Comparison of ENCODE assay signal across 8 cellular contexts in genomic region chr13:52651880-52652169, GRCh38. TPM values are rescaled to one million over a fixed set of nuclear protein-coding genes. Genes with fewer than 3 reads are reported as not detected.
A peak's percentile ranks its signal among the peaks of the same experiment; 100 is the strongest.
DNase-seq lines count a peak whose midpoint lies in the region; ATAC-seq and TF ChIP-seq lines count a peak whose summit lies in the region.

No MANE protein-coding gene starts in this region.

- H3K27ac ChIP-seq in subcutaneous abdominal adipose tissue (ENCODE audit: low read depth, low read length): peak overlapping the region; percentile 99

- H3K27ac Mint-ChIP-seq in endothelial cell (ENCODE audit: unreplicated experiment): no peak overlapping the region

- peak overlapping the region; percentile 85 to 96 (median 93) for H3K4me3 ChIP-seq in subcutaneous abdominal adipose tissue (ENCODE audit: low read depth in 1 of 5, low read length in 5 of 5)

- H3K36me3 ChIP-seq in subcutaneous abdominal adipose tissue (ENCODE audit: control insufficient read depth in 5 of 5, insufficient read depth in 5 of 5, low read length in 5 of 5): peaks cover 3 to 11% (median 4%) of the 10 kb centered on the region in 5 donors

- no peaks in the 10 kb centered on the region for H3K9me3 ChIP-seq in subcutaneous abdominal adipose tissue (ENCODE audit: control insufficient read depth in 5 of 5, low read length in 5 of 5)

- DNase-seq in DMS 273 (lab: John Stamatoyannopoulos, UW; ENCODE audit: unreplicated experiment) (peak; percentile 85), DMS 273 treated with DMSO at 0.1 percent for 48 hours (lab: John Stamatoyannopoulos, UW) (no peak), hepatic stellate cell (ENCODE audit: low spot score) (peak; percentile 37), putamen (ENCODE audit: low spot score) (no peak), endothelial cell (ENCODE audit: low spot score) (no peak)

- H3K4me3 Mint-ChIP-seq in endothelial cell (ENCODE audit: unreplicated experiment): no peak overlapping the region

- H3K9me3 Mint-ChIP-seq in endothelial cell (ENCODE audit: unreplicated experiment): no peaks in the 10 kb centered on the region

- peaks cover 13% of the 10 kb centered on the region for H3K36me3 Mint-ChIP-seq in endothelial cell (ENCODE audit: low read depth, unreplicated experiment)

- ATAC-seq in HG02885 (IDR thresholded peaks at IDR 0.05; ENCODE audit: poor library complexity, unreplicated experiment) (peak; percentile 11), SK-N-SH treated with all-trans-retinoic acid at 6 μM for 48 hours (peak; percentile 49)

- no peak for TF ChIP-seq CTCF in endothelial cell (IDR thresholded peaks at IDR 0.05; ENCODE audit: unreplicated experiment)

- no peaks in the 10 kb centered on the region for H3K27me3 ChIP-seq in subcutaneous abdominal adipose tissue (ENCODE audit: control insufficient read depth in 5 of 5, insufficient read depth in 4 of 5, low read length in 5 of 5)

- H3K27me3 Mint-ChIP-seq in endothelial cell (ENCODE audit: unreplicated experiment): no peaks in the 10 kb centered on the region

- peaks cover 5 to 35% (median 29%) of the 10 kb centered on the region in 5 donors for H3K4me1 ChIP-seq in subcutaneous abdominal adipose tissue (ENCODE audit: control insufficient read depth in 5 of 5, insufficient read depth in 5 of 5, low read length in 5 of 5)

- H3K9ac ChIP-seq in subcutaneous abdominal adipose tissue (ENCODE audit: low read length in 5 of 5): peak overlapping the region; percentile 91 to 99 (median 98)

- H3K4me1 Mint-ChIP-seq in endothelial cell (ENCODE audit: unreplicated experiment): peaks cover 15% of the 10 kb centered on the region

TF ChIP-seq in SK-N-SH treated with all-trans-retinoic acid at 6 μM for 48 hours, 23 proteins besides CTCF, POLR2A, EP300 and RAD21:
- TF ChIP-seq BACH2 (CRISPR knock-in tag; IDR thresholded peaks at IDR 0.05; ENCODE audit: borderline replicate concordance) (no peak), SNAI2 (CRISPR knock-in tag; IDR thresholded peaks at IDR 0.05) (no peak), ESRRG (CRISPR knock-in tag; IDR thresholded peaks at IDR 0.05) (peak; percentile 68; the same call in 1 of the 2 replicates), PATZ1 (CRISPR knock-in tag; IDR thresholded peaks at IDR 0.05; ENCODE audit: borderline replicate concordance) (no peak), ISL1 (CRISPR knock-in tag; IDR thresholded peaks at IDR 0.05) (no peak), CSRNP3 (CRISPR knock-in tag; IDR thresholded peaks at IDR 0.05) (0 out of 2 replicates have a peak, but pooled peaks have one; percentile 56), ZFP3 (CRISPR knock-in tag; IDR thresholded peaks at IDR 0.05) (peak; percentile 35; the same call in 1 of the 2 replicates)

RNA-seq across cellular contexts. Expression of gene SUGT1, which starts 0.8 kb away (rescaled TPM):
- total RNA-seq in endothelial cell (ENCODE audit: unreplicated experiment): 71.8 TPM

RNA-seq across cellular contexts. Expression of gene HNRNPA1L2, which starts 9.6 kb away (rescaled TPM):
- total RNA-seq in endothelial cell (ENCODE audit: unreplicated experiment): 40.4 TPM

Comparison
In these comparisons a context has a peak if more than half of its experiments do, and no peak if none do; other contexts are left out.
1. DNase-seq: peak in DMS 273 (single experiment) and hepatic stellate cell (single experiment); none in DMS 273 treated with DMSO at 0.1 percent for 48 hours (single experiment), putamen (single experiment) and endothelial cell (single experiment).